Comparison of ENCODE assay signal across 8 cellular contexts in genomic region chr10:100986623-100986951, GRCh38. TPM values are rescaled to one million over a fixed set of nuclear protein-coding genes. Genes with fewer than 3 reads are reported as not detected.
DNase-seq lines count a peak whose midpoint lies in the region; ATAC-seq and TF ChIP-seq lines count a peak whose summit lies in the region.

No MANE protein-coding gene starts in this region.

- H3K4me1 Mint-ChIP-seq in activated CD4-positive, alpha-beta T cell treated with anti-CD3 and anti-CD28 coated beads, Interleukin-2, amount 10 ng/mL, durations not matched to agents 7 days and 5 days: peaks cover 42% of the 10 kb centered on the region

- H3K4me1 ChIP-seq in adrenal gland (replicated peaks in 1 of 2): peaks cover 16 to 30% of the 10 kb centered on the region in 2 donors
- H3K4me1 ChIP-seq in thymus (ENCODE audit: control insufficient read depth, insufficient read depth, low read length): peaks cover 10% of the 10 kb centered on the region

- H3K4me3 ChIP-seq in adrenal gland (peak overlapping the region in 3 of 4 donors; percentile 10 to 75 (median 74)), thymus (ENCODE audit: low read length) (peak overlapping the region; percentile 61)

- no peak for TF ChIP-seq POLR2A in adrenal gland (IDR thresholded peaks at IDR 0.05)

- no peak for DNase-seq in activated CD4-positive, alpha-beta T cell treated with anti-CD3 and anti-CD28 coated beads, Interleukin-2, amount 10 ng/mL, durations not matched to agents 7 days and 5 days
- no peak for DNase-seq in activated CD4-positive, alpha-beta T cell treated with anti-CD3 and anti-CD28 coated beads, Interleukin-2, amount 50 U/mL, for 48 hours
- peak in 1 of 7 donors; percentile 14 for DNase-seq in adrenal gland
- DNase-seq in left lobe of liver (ENCODE audit: low spot score): no peak
- no peak for DNase-seq in stimulated activated naive CD4-positive, alpha-beta T cell treated with Interleukin-2 at 50 U/mL for 16 hours (lab: John Stamatoyannopoulos, UW)
- no peak for DNase-seq in H4 (ENCODE audit: low spot score)

- intact Hi-C loops in adrenal gland (cut with DNase I): no loop called here

- H3K9me3 ChIP-seq in adrenal gland (replicated peaks in 1 of 3) (no peaks in the 10 kb centered on the region), thymus (ENCODE audit: control insufficient read depth) (no peaks in the 10 kb centered on the region)

- CTCF ChIA-PET in activated CD4-positive, alpha-beta T cell treated with anti-CD3 and anti-CD28 coated beads, Interleukin-2, amount 10 ng/mL, durations not matched to agents 7 days and 5 days (lab: Charles Lee): interaction anchor here (1.1 to 1.3 kb wide), 2 partner anchors 16 to 28 kb away, joined by 3 to 6 read pairs; no protein-coding TSS in a partner anchor

- no peaks in the 10 kb centered on the region for H3K9me3 Mint-ChIP-seq in activated CD4-positive, alpha-beta T cell treated with anti-CD3 and anti-CD28 coated beads, Interleukin-2, amount 10 ng/mL, durations not matched to agents 7 days and 5 days

- H3K27ac ChIP-seq in adrenal gland: peak overlapping the region in 1 of 5 donors; percentile 83
- no peak overlapping the region for H3K27ac ChIP-seq in thymus (ENCODE audit: low read depth)

- no peak overlapping the region for H3K27ac Mint-ChIP-seq in activated CD4-positive, alpha-beta T cell treated with anti-CD3 and anti-CD28 coated beads, Interleukin-2, amount 10 ng/mL, durations not matched to agents 7 days and 5 days

- H3K27me3 Mint-ChIP-seq in activated CD4-positive, alpha-beta T cell treated with anti-CD3 and anti-CD28 coated beads, Interleukin-2, amount 10 ng/mL, durations not matched to agents 7 days and 5 days: no peaks in the 10 kb centered on the region

- H3K36me3 Mint-ChIP-seq in activated CD4-positive, alpha-beta T cell treated with anti-CD3 and anti-CD28 coated beads, Interleukin-2, amount 10 ng/mL, durations not matched to agents 7 days and 5 days (ENCODE audit: low read depth): peaks cover 22% of the 10 kb centered on the region

- H3K27me3 ChIP-seq in adrenal gland (no peaks in the 10 kb centered on the region), thymus (ENCODE audit: control insufficient read depth, insufficient read depth) (no peaks in the 10 kb centered on the region)

- no peak for TF ChIP-seq CTCF in adrenal gland (IDR thresholded peaks at IDR 0.05)

- ATAC-seq in left lobe of liver (peak; percentile 31), GM21360 (IDR thresholded peaks at IDR 0.05; ENCODE audit: unreplicated experiment) (no peak)

- H3K36me3 ChIP-seq in adrenal gland (replicated peaks in 1 of 2) (peaks cover 0 to 39% of the 10 kb centered on the region in 2 donors), thymus (ENCODE audit: control insufficient read depth, insufficient read depth) (peaks cover 29% of the 10 kb centered on the region)

- 0 to 14% (median 10%) methylated on average over 2 to 17 of the region's 17 CpGs for WGBS in adrenal gland, 4 donors
- 34% methylated on average over 17 of the region's 17 CpGs for WGBS in thymus

- POLR2A ChIA-PET in activated CD4-positive, alpha-beta T cell treated with anti-CD3 and anti-CD28 coated beads, Interleukin-2, amount 10 ng/mL, durations not matched to agents 7 days and 5 days (lab: Charles Lee): no interaction called here

- H3K4me3 Mint-ChIP-seq in activated CD4-positive, alpha-beta T cell treated with anti-CD3 and anti-CD28 coated beads, Interleukin-2, amount 10 ng/mL, durations not matched to agents 7 days and 5 days: peak overlapping the region; percentile 89

RNA-seq across cellular contexts. Expression of gene MRPL43, which starts 0.7 kb away (rescaled TPM):
- total RNA-seq in activated CD4-positive, alpha-beta T cell treated with anti-CD3 and anti-CD28 coated beads, Interleukin-2, amount 10 ng/mL, durations not matched to agents 7 days and 5 days: 10 to 100 TPM; 55.9 to 57.0 TPM
- total RNA-seq in adrenal gland: 100 to 1,000 TPM in 6 of 8 donors, 10 to 100 TPM in 2; 92.7 to 214 (median 122) TPM
- 100 to 1,000 TPM in 2 of 3 donors, 10 to 100 TPM in 1; 58.4 to 188 (median 175) TPM for polyA plus RNA-seq in adrenal gland
- total RNA-seq in left lobe of liver: 43.6 TPM
- 95.1 TPM for polyA plus RNA-seq in thymus
- 94.3 and 105 TPM in 2 replicates for total RNA-seq in H4 (2014; rRNA removed; shearing (Covaris generic))

RNA-seq across cellular contexts. Expression of gene TWNK, which starts 0.8 kb away (rescaled TPM):
- 10 to 100 TPM in 1 of 2 experiments, 1 to 10 TPM in 1; 9.9 to 11.6 TPM for total RNA-seq in activated CD4-positive, alpha-beta T cell treated with anti-CD3 and anti-CD28 coated beads, Interleukin-2, amount 10 ng/mL, durations not matched to agents 7 days and 5 days
- total RNA-seq in adrenal gland: 10 to 100 TPM in 4 of 8 donors, 1 to 10 TPM in 4; 5.3 to 14.2 (median 10.2) TPM
- polyA plus RNA-seq in adrenal gland: 10 to 100 TPM in 1 of 3 donors, 1 to 10 TPM in 2; 7.6 to 21.8 (median 9.0) TPM
- 3.2 TPM for total RNA-seq in left lobe of liver
- polyA plus RNA-seq in thymus: 5.9 TPM
- total RNA-seq in H4 (2014; rRNA removed; shearing (Covaris generic)): 6.7 and 8.0 TPM in 2 replicates

RNA-seq across cellular contexts. Expression of gene LZTS2, which starts 13.0 kb away (rescaled TPM):
- 10 to 100 TPM; 17.5 to 18.8 TPM for total RNA-seq in activated CD4-positive, alpha-beta T cell treated with anti-CD3 and anti-CD28 coated beads, Interleukin-2, amount 10 ng/mL, durations not matched to agents 7 days and 5 days
- total RNA-seq in adrenal gland: 100 to 1,000 TPM in 4 of 8 donors, 10 to 100 TPM in 4; 45.6 to 161 (median 101) TPM
- 100 to 1,000 TPM in 2 of 3 donors, 10 to 100 TPM in 1; 12.2 to 232 (median 126) TPM for polyA plus RNA-seq in adrenal gland
- total RNA-seq in left lobe of liver: 11.1 TPM
- polyA plus RNA-seq in thymus: 44.7 TPM
- total RNA-seq in H4 (2014; rRNA removed; shearing (Covaris generic)): 24.3 and 26.2 TPM in 2 replicates

RNA-seq across cellular contexts. Expression of gene SEMA4G, which starts 17.3 kb away (rescaled TPM):
- total RNA-seq in activated CD4-positive, alpha-beta T cell treated with anti-CD3 and anti-CD28 coated beads, Interleukin-2, amount 10 ng/mL, durations not matched to agents 7 days and 5 days: 1 to 10 TPM; 1.1 to 1.6 TPM
- total RNA-seq in adrenal gland (10 to 100 TPM in 4 of 8 donors, 1 to 10 TPM in 4; 6.0 to 21.5 (median 11.9) TPM), left lobe of liver (80.4 TPM)
- polyA plus RNA-seq in adrenal gland (10 to 100 TPM; 14.1 to 16.8 (median 14.3) TPM), thymus (1.2 TPM)
- 0.27 and 0.89 TPM in 2 replicates for total RNA-seq in H4 (2014; rRNA removed; shearing (Covaris generic))

RNA-seq across cellular contexts. Expression of gene PDZD7, which starts 44.3 kb away (rescaled TPM):
- total RNA-seq in activated CD4-positive, alpha-beta T cell treated with anti-CD3 and anti-CD28 coated beads, Interleukin-2, amount 10 ng/mL, durations not matched to agents 7 days and 5 days: under 1 TPM; 0.65 to 0.74 TPM
- total RNA-seq in adrenal gland: 1 to 10 TPM in 2 of 8 donors, under 1 TPM in 5, not detected in 1; 0.13 to 1.9 (median 0.60) TPM
- 1 to 10 TPM in 2 of 3 donors, under 1 TPM in 1; 0.18 to 3.5 (median 1.0) TPM for polyA plus RNA-seq in adrenal gland
- 0.13 TPM for total RNA-seq in left lobe of liver
- 1.4 TPM for polyA plus RNA-seq in thymus
- 0.21 and 0.97 TPM in 2 replicates for total RNA-seq in H4 (2014; rRNA removed; shearing (Covaris generic))
